Comparison of ENCODE assay signal across 11 cellular contexts in genomic region chr1:173603056-173603591, GRCh38. TPM values are rescaled to one million over a fixed set of nuclear protein-coding genes. Genes with fewer than 3 reads are reported as not detected.
DNase-seq lines count a peak whose midpoint lies in the region; ATAC-seq and TF ChIP-seq lines count a peak whose summit lies in the region.
"Had no signal": no experiment of that assay in that cellular context is flagged by ENCODE, and none has a peak within 500 bp of the region (broad histone marks: within the 10 kb centered on the region; RNA-seq: fewer than 3 reads in every experiment).

Gene SLC9C2 (minus strand): TSS chr1:173603072. CDS start chr1:173601776, 1,296 bp downstream.

- H3K27ac Mint-ChIP-seq in CD14-positive monocyte (peak within 1 kb of the TSS in 3 of 7 donors; percentile 17 to 25 (median 22)), nephron progenitor cell (peak within 1 kb of the TSS; percentile 47)
- peak within 1 kb of the TSS in 1 of 10 donors; percentile 38 for H3K27ac Mint-ChIP-seq in naive thymus-derived CD8-positive, alpha-beta T cell
- H3K27ac Mint-ChIP-seq in activated T-helper 17 cell treated with anti-CD3 and anti-CD28 coated beads, Interleukin-2, amount 50 U/mL, for 72 hours = no peak within 1 kb of the TSS
- H3K27ac Mint-ChIP-seq: natural killer cell had no signal

- no peak for DNase-seq in CD14-positive monocyte (ENCODE audit: low spot score)
- DNase-seq in OCI-M1 (lab: John Stamatoyannopoulos, UW) = peak; percentile 96
- DNase-seq in fibroblast of villous mesenchyme (ENCODE audit: low read depth) = peak; percentile 75
- DNase-seq in nephron progenitor cell = no peak
- no peak for DNase-seq in naive thymus-derived CD8-positive, alpha-beta T cell
- DNase-seq in NCI-H774 (lab: John Stamatoyannopoulos, UW) = no peak
- DNase-seq: BE2C; effector CD4-positive, alpha-beta T cell; natural killer cell had no signal

- intact Hi-C loops in CD14-positive monocyte (cut with micrococcal nuclease) = no loop called here

- H3K4me3 ChIP-seq in fibroblast of villous mesenchyme (ENCODE audit: low read depth, low read length) = peak within 1 kb of the TSS; percentile 46

- H3K27me3 Mint-ChIP-seq in CD14-positive monocyte (ENCODE audit: low read depth in 3 of 3) (no peaks in the 10 kb centered on the region), nephron progenitor cell (ENCODE audit: low read depth, poor library complexity) (no peaks in the 10 kb centered on the region)
- peaks cover 0 to 5% (median 3%) of the 10 kb centered on the region in 5 donors for H3K27me3 Mint-ChIP-seq in naive thymus-derived CD8-positive, alpha-beta T cell
- peaks cover 11% of the 10 kb centered on the region for H3K27me3 Mint-ChIP-seq in activated T-helper 17 cell treated with anti-CD3 and anti-CD28 coated beads, Interleukin-2, amount 50 U/mL, for 72 hours

- POLR2A ChIA-PET in naive thymus-derived CD8-positive, alpha-beta T cell (lab: Charles Lee) = no interaction called here

- H3K9me3 Mint-ChIP-seq in CD14-positive monocyte = peaks cover 0 to 3% (median 2%) of the 10 kb centered on the region in 7 donors
- H3K9me3 Mint-ChIP-seq in nephron progenitor cell = no peaks in the 10 kb centered on the region
- no peaks in the 10 kb centered on the region for H3K9me3 Mint-ChIP-seq in naive thymus-derived CD8-positive, alpha-beta T cell
- H3K9me3 Mint-ChIP-seq in activated T-helper 17 cell treated with anti-CD3 and anti-CD28 coated beads, Interleukin-2, amount 50 U/mL, for 72 hours = no peaks in the 10 kb centered on the region
- H3K9me3 Mint-ChIP-seq: natural killer cell had no signal

- H3K36me3 Mint-ChIP-seq in CD14-positive monocyte (no peaks in the 10 kb centered on the region), nephron progenitor cell (ENCODE audit: low read depth) (no peaks in the 10 kb centered on the region)
- peaks cover 0 to 2% (median 0%) of the 10 kb centered on the region in 3 donors for H3K36me3 Mint-ChIP-seq in naive thymus-derived CD8-positive, alpha-beta T cell
- H3K36me3 Mint-ChIP-seq in activated T-helper 17 cell treated with anti-CD3 and anti-CD28 coated beads, Interleukin-2, amount 50 U/mL, for 72 hours (ENCODE audit: low read depth) = no peaks in the 10 kb centered on the region
- H3K36me3 Mint-ChIP-seq: natural killer cell had no signal

- no peak for TF ChIP-seq CTCF in CD14-positive monocyte (IDR thresholded peaks at IDR 0.05)
- no peak for TF ChIP-seq CTCF in fibroblast of villous mesenchyme (IDR thresholded peaks at IDR 0.05; ENCODE audit: insufficient read depth, low read depth, low read length)
- no peak for TF ChIP-seq CTCF in nephron progenitor cell (IDR thresholded peaks at IDR 0.05)

- peaks cover 10% of the 10 kb centered on the region for H3K4me1 Mint-ChIP-seq in CD14-positive monocyte
- H3K4me1 Mint-ChIP-seq in nephron progenitor cell = no peaks in the 10 kb centered on the region
- peaks cover 0 to 12% (median 6%) of the 10 kb centered on the region in 4 donors for H3K4me1 Mint-ChIP-seq in naive thymus-derived CD8-positive, alpha-beta T cell
- no peaks in the 10 kb centered on the region for H3K4me1 Mint-ChIP-seq in activated T-helper 17 cell treated with anti-CD3 and anti-CD28 coated beads, Interleukin-2, amount 50 U/mL, for 72 hours

- no peak for ATAC-seq in naive thymus-derived CD8-positive, alpha-beta T cell
- no peak for ATAC-seq in HG02938 (IDR thresholded peaks at IDR 0.05; ENCODE audit: unreplicated experiment)
- no peak for ATAC-seq in activated T-helper 17 cell treated with anti-CD3 and anti-CD28 coated beads, Interleukin-2, amount 50 U/mL, for 72 hours (replicated peaks)
- ATAC-seq: natural killer cell had no signal

- peak within 1 kb of the TSS; percentile 53 to 81 for H3K4me3 Mint-ChIP-seq in CD14-positive monocyte
- H3K4me3 Mint-ChIP-seq in nephron progenitor cell = no peak within 1 kb of the TSS
- H3K4me3 Mint-ChIP-seq in naive thymus-derived CD8-positive, alpha-beta T cell = peak within 1 kb of the TSS in 1 of 10 donors; percentile 31
- no peak within 1 kb of the TSS for H3K4me3 Mint-ChIP-seq in activated T-helper 17 cell treated with anti-CD3 and anti-CD28 coated beads, Interleukin-2, amount 50 U/mL, for 72 hours
- H3K4me3 Mint-ChIP-seq: natural killer cell had no signal

RNA-seq across cellular contexts. Expression of gene SLC9C2, which starts in this region (rescaled TPM):
- not detected for polyA plus RNA-seq in CD14-positive monocyte
- total RNA-seq in fibroblast of villous mesenchyme = not detected in 2 replicates
- total RNA-seq in naive thymus-derived CD8-positive, alpha-beta T cell = not detected
- not detected for polyA plus RNA-seq in naive thymus-derived CD8-positive, alpha-beta T cell
- total RNA-seq in activated T-helper 17 cell treated with anti-CD3 and anti-CD28 coated beads, Interleukin-2, amount 50 U/mL, for 72 hours = not detected
- total RNA-seq: natural killer cell had no signal

Comparison
In these comparisons a context has a peak if more than half of its experiments do, and no peak if none do; other contexts are left out.
1. Peak in DNase-seq and H3K4me3 ChIP-seq in fibroblast of villous mesenchyme; RNA of the gene not detected or under 1 TPM.
2. H3K4me3 Mint-ChIP-seq: peak in CD14-positive monocyte (2 of 2); none in nephron progenitor cell (single experiment) and activated T-helper 17 cell treated with anti-CD3 and anti-CD28 coated beads, Interleukin-2, amount 50 U/mL, for 72 hours (single experiment).